In the genomic region with DNA sequence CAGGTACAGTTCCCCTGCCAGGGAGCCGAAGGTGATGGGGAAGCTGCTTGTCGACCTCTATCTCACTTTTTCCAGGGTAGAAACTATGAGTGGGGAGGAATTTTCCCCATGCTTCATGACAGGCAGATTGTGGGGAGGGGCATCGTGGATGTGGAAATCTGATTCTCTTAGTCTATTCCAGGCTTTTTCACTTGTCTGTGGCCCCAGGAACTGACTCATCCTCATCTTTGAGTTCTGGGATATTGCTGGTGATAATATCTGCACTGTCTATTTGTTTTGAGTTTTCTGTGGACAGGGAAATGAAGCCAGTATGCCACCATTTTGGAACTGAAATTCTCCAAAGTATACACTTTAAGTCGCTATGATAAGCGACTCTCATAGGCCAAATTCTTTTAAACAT, we compare ENCODE assay signal across 23 cellular contexts. TPM values are rescaled to one million over a fixed set of nuclear protein-coding genes. Genes with fewer than 3 reads are reported as not detected.
DNase-seq lines count a peak whose midpoint lies in the region; ATAC-seq and TF ChIP-seq lines count a peak whose summit lies in the region.
"Had no signal": no experiment of that assay in that cellular context is flagged by ENCODE, and none has a peak within 500 bp of the region (broad histone marks: within the 10 kb centered on the region; RNA-seq: fewer than 3 reads in every experiment).

No MANE protein-coding gene starts in this region.

- H3K4me3 ChIP-seq in thoracic aorta (no peak overlapping the region), WERI-Rb-1 (ENCODE audit: low read depth, low read length) (no peak overlapping the region)
- H3K4me3 ChIP-seq: cardiac muscle cell, esophagus muscularis mucosa, left lung, tibial artery had no signal

- peaks cover 17 to 24% of the 10 kb centered on the region in 2 donors for H3K4me1 ChIP-seq in thoracic aorta (ENCODE audit: control insufficient read depth in 1 of 2, low read depth in 2 of 2)
- H3K4me1 ChIP-seq: esophagus muscularis mucosa had no signal

- H3K9me3 ChIP-seq in thoracic aorta, result no peaks in the 10 kb centered on the region
- H3K9me3 ChIP-seq in WERI-Rb-1 (ENCODE audit: severe bottlenecking), result peaks cover 31% of the 10 kb centered on the region
- H3K9me3 ChIP-seq: tibial artery had no signal

- H3K36me3 ChIP-seq in thoracic aorta, result no peaks in the 10 kb centered on the region
- H3K36me3 ChIP-seq in WERI-Rb-1, result no peaks in the 10 kb centered on the region
- H3K36me3 ChIP-seq: cardiac muscle cell, esophagus muscularis mucosa, left lung, tibial artery had no signal

- peak; percentile 62 for ATAC-seq in SK-N-SH treated with all-trans-retinoic acid at 6 μM for 48 hours
- ATAC-seq in thoracic aorta (ENCODE audit: insufficient number of reproducible peaks, low FRiP score, low read depth), result no peak
- ATAC-seq: HepG2 had no signal

- TF ChIP-seq CTCF in thoracic aorta (IDR thresholded peaks at IDR 0.05), result no peak
- no peak for TF ChIP-seq CTCF in WERI-Rb-1 (IDR thresholded peaks at IDR 0.05; ENCODE audit: low read depth, low read length)
- no peak for TF ChIP-seq CTCF in GM10266 (IDR thresholded peaks at IDR 0.05; ENCODE audit: control insufficient read depth, insufficient read depth, low read depth, missing control alignments)

- H3K27me3 ChIP-seq in thoracic aorta (replicated peaks; ENCODE audit: insufficient read depth), result no peaks in the 10 kb centered on the region
- H3K27me3 ChIP-seq in WERI-Rb-1 (ENCODE audit: insufficient read depth, low read depth, severe bottlenecking), result peaks cover 21% of the 10 kb centered on the region
- H3K27me3 ChIP-seq: esophagus muscularis mucosa, left lung, tibial artery had no signal

- H3K27ac ChIP-seq in epithelial cell of prostate, result peak overlapping the region; percentile 39
- H3K27ac ChIP-seq in thoracic aorta, result peak overlapping the region; percentile 16 to 56
- no peak overlapping the region for H3K27ac ChIP-seq in WERI-Rb-1
- H3K27ac ChIP-seq: cardiac muscle cell, esophagus muscularis mucosa had no signal

- DNase-seq in HS-27A (ENCODE audit: low read depth) (peak; percentile 12), epithelial cell of prostate (ENCODE audit: low read depth, low spot score) (no peak), thoracic aorta (ENCODE audit: low spot score) (no peak), WERI-Rb-1 (no peak), GM10266 (ENCODE audit: extremely low spot score) (no peak), NCI-H146 (lab: John Stamatoyannopoulos, UW) (no peak)
- DNase-seq: activated CD4-positive, alpha-beta T cell treated with anti-CD3 and anti-CD28 coated beads, Interleukin-2, amount 10 ng/mL, durations not matched to agents 7 days and 5 days; activated CD8-positive, alpha-beta memory T cell treated with anti-CD3 and anti-CD28 coated beads, Interleukin-2, amount 50 U/mL, for 4 hours; DND-41; left lung; MM.1S; NCI-H1436 treated with DMSO at 0.1 percent for 48 hours; NCI-H2171 treated with DMSO at 0.1 percent for 48 hours; nephron progenitor cell; SHP77 treated with DMSO at 0.1 percent for 48 hours; stimulated activated CD4-positive, alpha-beta T cell treated with anti-CD3 and anti-CD28 coated beads, Interleukin-2, amount 100 ng/mL, for 24 hours; stimulated activated naive CD4-positive, alpha-beta T cell treated with Interleukin-2 at 50 U/mL for 16 hours; T-helper 1 cell; tibial artery had no signal

TF ChIP-seq in SK-N-SH treated with all-trans-retinoic acid at 6 μM for 48 hours, 23 proteins besides CTCF, POLR2A, EP300 and RAD21:
- TF ChIP-seq, protein P1, sequence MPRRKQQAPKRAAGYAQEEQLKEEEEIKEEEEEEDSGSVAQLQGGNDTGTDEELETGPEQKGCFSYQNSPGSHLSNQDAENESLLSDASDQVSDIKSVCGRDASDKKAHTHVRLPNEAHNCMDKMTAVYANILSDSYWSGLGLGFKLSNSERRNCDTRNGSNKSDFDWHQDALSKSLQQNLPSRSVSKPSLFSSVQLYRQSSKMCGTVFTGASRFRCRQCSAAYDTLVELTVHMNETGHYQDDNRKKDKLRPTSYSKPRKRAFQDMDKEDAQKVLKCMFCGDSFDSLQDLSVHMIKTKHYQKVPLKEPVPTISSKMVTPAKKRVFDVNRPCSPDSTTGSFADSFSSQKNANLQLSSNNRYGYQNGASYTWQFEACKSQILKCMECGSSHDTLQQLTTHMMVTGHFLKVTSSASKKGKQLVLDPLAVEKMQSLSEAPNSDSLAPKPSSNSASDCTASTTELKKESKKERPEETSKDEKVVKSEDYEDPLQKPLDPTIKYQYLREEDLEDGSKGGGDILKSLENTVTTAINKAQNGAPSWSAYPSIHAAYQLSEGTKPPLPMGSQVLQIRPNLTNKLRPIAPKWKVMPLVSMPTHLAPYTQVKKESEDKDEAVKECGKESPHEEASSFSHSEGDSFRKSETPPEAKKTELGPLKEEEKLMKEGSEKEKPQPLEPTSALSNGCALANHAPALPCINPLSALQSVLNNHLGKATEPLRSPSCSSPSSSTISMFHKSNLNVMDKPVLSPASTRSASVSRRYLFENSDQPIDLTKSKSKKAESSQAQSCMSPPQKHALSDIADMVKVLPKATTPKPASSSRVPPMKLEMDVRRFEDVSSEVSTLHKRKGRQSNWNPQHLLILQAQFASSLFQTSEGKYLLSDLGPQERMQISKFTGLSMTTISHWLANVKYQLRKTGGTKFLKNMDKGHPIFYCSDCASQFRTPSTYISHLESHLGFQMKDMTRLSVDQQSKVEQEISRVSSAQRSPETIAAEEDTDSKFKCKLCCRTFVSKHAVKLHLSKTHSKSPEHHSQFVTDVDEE (CRISPR knock-in tag; IDR thresholded peaks at IDR 0.05), result no peak
- TF ChIP-seq, protein P2, sequence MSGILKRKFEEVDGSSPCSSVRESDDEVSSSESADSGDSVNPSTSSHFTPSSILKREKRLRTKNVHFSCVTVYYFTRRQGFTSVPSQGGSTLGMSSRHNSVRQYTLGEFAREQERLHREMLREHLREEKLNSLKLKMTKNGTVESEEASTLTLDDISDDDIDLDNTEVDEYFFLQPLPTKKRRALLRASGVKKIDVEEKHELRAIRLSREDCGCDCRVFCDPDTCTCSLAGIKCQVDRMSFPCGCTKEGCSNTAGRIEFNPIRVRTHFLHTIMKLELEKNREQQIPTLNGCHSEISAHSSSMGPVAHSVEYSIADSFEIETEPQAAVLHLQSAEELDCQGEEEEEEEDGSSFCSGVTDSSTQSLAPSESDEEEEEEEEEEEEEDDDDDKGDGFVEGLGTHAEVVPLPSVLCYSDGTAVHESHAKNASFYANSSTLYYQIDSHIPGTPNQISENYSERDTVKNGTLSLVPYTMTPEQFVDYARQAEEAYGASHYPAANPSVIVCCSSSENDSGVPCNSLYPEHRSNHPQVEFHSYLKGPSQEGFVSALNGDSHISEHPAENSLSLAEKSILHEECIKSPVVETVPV (CRISPR knock-in tag; IDR thresholded peaks at IDR 0.05), result no peak
- TF ChIP-seq ZNF8 (CRISPR knock-in tag; IDR thresholded peaks at IDR 0.05) (no peak), PPARA (CRISPR knock-in tag; IDR thresholded peaks at IDR 0.05; ENCODE audit: borderline replicate concordance) (no peak), TCF4 (CRISPR knock-in tag; IDR thresholded peaks at IDR 0.05; ENCODE audit: borderline replicate concordance) (no peak), ISL1 (CRISPR knock-in tag; IDR thresholded peaks at IDR 0.05) (no peak), ZNF565 (CRISPR knock-in tag; conservative IDR thresholded peaks at IDR 0.05; ENCODE audit: low read depth) (no peak), BACH2 (CRISPR knock-in tag; IDR thresholded peaks at IDR 0.05; ENCODE audit: borderline replicate concordance) (no peak), ZFP30 (CRISPR knock-in tag; IDR thresholded peaks at IDR 0.05) (no peak), ESRRG (CRISPR knock-in tag; IDR thresholded peaks at IDR 0.05) (no peak), OSR1 (CRISPR knock-in tag; IDR thresholded peaks at IDR 0.05) (no peak), RARB (CRISPR knock-in tag; IDR thresholded peaks at IDR 0.05) (no peak), TOX (CRISPR knock-in tag; IDR thresholded peaks at IDR 0.05; ENCODE audit: borderline replicate concordance) (no peak), ZC3H10 (CRISPR knock-in tag; IDR thresholded peaks at IDR 0.05) (no peak), ARNTL (CRISPR knock-in tag; IDR thresholded peaks at IDR 0.05; ENCODE audit: borderline replicate concordance, low read depth) (no peak)
- TF ChIP-seq, protein P3, sequence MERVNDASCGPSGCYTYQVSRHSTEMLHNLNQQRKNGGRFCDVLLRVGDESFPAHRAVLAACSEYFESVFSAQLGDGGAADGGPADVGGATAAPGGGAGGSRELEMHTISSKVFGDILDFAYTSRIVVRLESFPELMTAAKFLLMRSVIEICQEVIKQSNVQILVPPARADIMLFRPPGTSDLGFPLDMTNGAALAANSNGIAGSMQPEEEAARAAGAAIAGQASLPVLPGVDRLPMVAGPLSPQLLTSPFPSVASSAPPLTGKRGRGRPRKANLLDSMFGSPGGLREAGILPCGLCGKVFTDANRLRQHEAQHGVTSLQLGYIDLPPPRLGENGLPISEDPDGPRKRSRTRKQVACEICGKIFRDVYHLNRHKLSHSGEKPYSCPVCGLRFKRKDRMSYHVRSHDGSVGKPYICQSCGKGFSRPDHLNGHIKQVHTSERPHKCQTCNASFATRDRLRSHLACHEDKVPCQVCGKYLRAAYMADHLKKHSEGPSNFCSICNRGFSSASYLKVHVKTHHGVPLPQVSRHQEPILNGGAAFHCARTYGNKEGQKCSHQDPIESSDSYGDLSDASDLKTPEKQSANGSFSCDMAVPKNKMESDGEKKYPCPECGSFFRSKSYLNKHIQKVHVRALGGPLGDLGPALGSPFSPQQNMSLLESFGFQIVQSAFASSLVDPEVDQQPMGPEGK (CRISPR knock-in tag; IDR thresholded peaks at IDR 0.05; ENCODE audit: borderline replicate concordance), result no peak
- TF ChIP-seq, protein P4, sequence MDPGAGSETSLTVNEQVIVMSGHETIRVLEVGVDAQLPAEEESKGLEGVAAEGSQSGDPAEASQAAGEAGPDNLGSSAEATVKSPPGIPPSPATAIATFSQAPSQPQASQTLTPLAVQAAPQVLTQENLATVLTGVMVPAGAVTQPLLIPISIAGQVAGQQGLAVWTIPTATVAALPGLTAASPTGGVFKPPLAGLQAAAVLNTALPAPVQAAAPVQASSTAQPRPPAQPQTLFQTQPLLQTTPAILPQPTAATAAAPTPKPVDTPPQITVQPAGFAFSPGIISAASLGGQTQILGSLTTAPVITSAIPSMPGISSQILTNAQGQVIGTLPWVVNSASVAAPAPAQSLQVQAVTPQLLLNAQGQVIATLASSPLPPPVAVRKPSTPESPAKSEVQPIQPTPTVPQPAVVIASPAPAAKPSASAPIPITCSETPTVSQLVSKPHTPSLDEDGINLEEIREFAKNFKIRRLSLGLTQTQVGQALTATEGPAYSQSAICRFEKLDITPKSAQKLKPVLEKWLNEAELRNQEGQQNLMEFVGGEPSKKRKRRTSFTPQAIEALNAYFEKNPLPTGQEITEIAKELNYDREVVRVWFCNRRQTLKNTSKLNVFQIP (CRISPR knock-in tag; IDR thresholded peaks at IDR 0.05; ENCODE audit: borderline replicate concordance, low read depth), result no peak
TF ChIP-seq in SK-N-SH treated with all-trans-retinoic acid at 6 μM for 48 hours: peak in this region for 0.

RNA-seq across cellular contexts. Expression of a gene that starts 7.6 kb away (rescaled TPM):
- total RNA-seq in thoracic aorta, result 10 to 100 TPM; 68.5 to 77.7 TPM
